ENCODE assay signal across 8 cellular contexts in genomic region chr6:81766482-81767069, GRCh38. TPM values are rescaled to one million over a fixed set of nuclear protein-coding genes. Genes with fewer than 3 reads are reported as not detected.
DNase-seq lines count a peak whose midpoint lies in the region; ATAC-seq and TF ChIP-seq lines count a peak whose summit lies in the region.

No MANE protein-coding gene starts in this region.

- H3K36me3 ChIP-seq in lung (ENCODE audit: control insufficient read depth in 2 of 2, insufficient read depth in 2 of 2, low read length in 2 of 2) (no peaks in the 10 kb centered on the region), Karpas-422 (ENCODE audit: insufficient read depth, low read length) (no peaks in the 10 kb centered on the region)
- H3K36me3 ChIP-seq in CD8-positive, alpha-beta memory T cell (ENCODE audit: insufficient read depth, low read length): no peaks in the 10 kb centered on the region

- no peak overlapping the region for H3K4me3 Mint-ChIP-seq in CD8-positive, alpha-beta memory T cell

- no peak overlapping the region for H3K9ac ChIP-seq in Karpas-422 (ENCODE audit: low read length)

- 3 to 4% methylated on average over 3 of the region's 3 CpGs for WGBS in lung, 2 donors

- H3K27me3 ChIP-seq in lung (ENCODE audit: control insufficient read depth, insufficient read depth) (no peaks in the 10 kb centered on the region), Karpas-422 (ENCODE audit: low read length) (no peaks in the 10 kb centered on the region)
- no peaks in the 10 kb centered on the region for H3K27me3 ChIP-seq in CD8-positive, alpha-beta memory T cell (ENCODE audit: insufficient read depth, low read length, poor library complexity, severe bottlenecking)

- no peaks in the 10 kb centered on the region for H3K4me1 Mint-ChIP-seq in CD8-positive, alpha-beta memory T cell

- H3K4me3 ChIP-seq in lung (no peak overlapping the region), Karpas-422 (ENCODE audit: low read length) (no peak overlapping the region)
- H3K4me3 ChIP-seq in CD8-positive, alpha-beta memory T cell (ENCODE audit: low read length): no peak overlapping the region

- peak; percentile 48 for DNase-seq in amniotic stem cell (lab: John Stamatoyannopoulos, UW)
- peak; percentile 61 for DNase-seq in lung (ENCODE audit: low spot score)
- no peak for DNase-seq in CD8-positive, alpha-beta memory T cell
- no peak for DNase-seq in stimulated activated CD4-positive, alpha-beta T cell treated with anti-CD3 and anti-CD28 coated beads, Interleukin-4, amount 100 ng/mL, for 4 hours
- no peak for DNase-seq in Karpas-422
- DNase-seq in activated CD8-positive, alpha-beta memory T cell treated with anti-CD3 and anti-CD28 coated beads, Interleukin-2, amount 50 U/mL, for 4 hours: no peak

- no peaks in the 10 kb centered on the region for H3K9me3 ChIP-seq in lung (ENCODE audit: control insufficient read depth in 2 of 2, insufficient read depth in 1 of 2, low read length in 1 of 2)
- no peaks in the 10 kb centered on the region for H3K9me3 ChIP-seq in CD8-positive, alpha-beta memory T cell (ENCODE audit: low read length)
- no peaks in the 10 kb centered on the region for H3K9me3 ChIP-seq in Karpas-422 (ENCODE audit: low read length)

- peaks cover 2 to 11% of the 10 kb centered on the region in 2 donors for H3K4me1 ChIP-seq in lung (ENCODE audit: control insufficient read depth in 2 of 2, insufficient read depth in 2 of 2, low read length in 2 of 2)
- H3K4me1 ChIP-seq in CD8-positive, alpha-beta memory T cell (ENCODE audit: insufficient read depth, low read length): no peaks in the 10 kb centered on the region
- no peaks in the 10 kb centered on the region for H3K4me1 ChIP-seq in Karpas-422 (ENCODE audit: low read length)

- peaks cover 0 to 4% (median 0%) of the 10 kb centered on the region in 5 donors for H3K9me3 Mint-ChIP-seq in CD8-positive, alpha-beta memory T cell

- H3K36me3 Mint-ChIP-seq in CD8-positive, alpha-beta memory T cell: no peaks in the 10 kb centered on the region

- ATAC-seq in GM18867 (IDR thresholded peaks at IDR 0.05; ENCODE audit: unreplicated experiment) (peak; percentile 46), HG03469 (IDR thresholded peaks at IDR 0.05; ENCODE audit: unreplicated experiment) (peak; percentile 47), lung (ENCODE audit: insufficient read depth, low FRiP score) (peak; percentile 67)

- no peak overlapping the region for H2AFZ ChIP-seq in Karpas-422 (ENCODE audit: low read length)

- CTCF ChIA-PET in CD8-positive, alpha-beta memory T cell (lab: Charles Lee): no interaction called here

- peaks cover 0 to 2% of the 10 kb centered on the region in 2 donors for H3K27me3 Mint-ChIP-seq in CD8-positive, alpha-beta memory T cell

- no peak overlapping the region for H3K4me2 ChIP-seq in Karpas-422 (ENCODE audit: low read depth, low read length, poor library complexity, severe bottlenecking)

- no peaks in the 10 kb centered on the region for H3K79me2 ChIP-seq in Karpas-422 (ENCODE audit: low read length)

- TF ChIP-seq CTCF in lung (IDR thresholded peaks at IDR 0.05; ENCODE audit: control extremely low read depth, extremely low read depth): no peak

- no peaks in the 10 kb centered on the region for H4K20me1 ChIP-seq in Karpas-422 (ENCODE audit: insufficient read depth, low read depth, low read length)

- H3K27ac ChIP-seq in lung (ENCODE audit: low read depth in 1 of 2, low read length in 1 of 2): no peak overlapping the region
- H3K27ac ChIP-seq in CD8-positive, alpha-beta memory T cell (ENCODE audit: low read depth, low read length): no peak overlapping the region
- H3K27ac ChIP-seq in Karpas-422 (ENCODE audit: low read length): no peak overlapping the region

- POLR2A ChIA-PET in CD8-positive, alpha-beta memory T cell (lab: Charles Lee): no interaction called here

- no peak overlapping the region for H3K27ac Mint-ChIP-seq in CD8-positive, alpha-beta memory T cell

- no peaks in the 10 kb centered on the region for H3K9me2 ChIP-seq in Karpas-422 (replicated peaks; ENCODE audit: insufficient read depth, low read length)

RNA-seq across cellular contexts. Expression of gene TENT5A, which starts 14.1 kb away (rescaled TPM):
- 10 to 100 TPM; 12.0 to 29.8 TPM for total RNA-seq in lung
- 1 to 10 TPM; 3.7 to 6.1 TPM for polyA plus RNA-seq in lung
- under 1 TPM; 0.57 to 0.71 TPM for total RNA-seq in CD8-positive, alpha-beta memory T cell
- polyA plus RNA-seq in CD8-positive, alpha-beta memory T cell: 3.3 TPM
- total RNA-seq in Karpas-422 (2014; rRNA removed; shearing (Covaris generic); ENCODE audit: low replicate concordance): not detected in 2 replicates

Comparison
In these comparisons a context has a peak if more than half of its experiments do, and no peak if none do; other contexts are left out.
1. DNase-seq: peak in amniotic stem cell (single experiment) and lung (single experiment); none in CD8-positive, alpha-beta memory T cell (0 of 5), stimulated activated CD4-positive, alpha-beta T cell treated with anti-CD3 and anti-CD28 coated beads, Interleukin-4, amount 100 ng/mL, for 4 hours (0 of 2), Karpas-422 (single experiment) and activated CD8-positive, alpha-beta memory T cell treated with anti-CD3 and anti-CD28 coated beads, Interleukin-2, amount 50 U/mL, for 4 hours (single experiment).
2. RNA of gene TENT5A, which starts 14.1 kb away (total RNA-seq): 12.0 to 29.8 TPM in lung; 0.57 to 0.71 TPM in CD8-positive, alpha-beta memory T cell and not detected in Karpas-422; every median in the first group is over 4 times any median in the second.
3. Peak in every context shown above with its lines, with median percentiles within 50 percentile points of each other: ATAC-seq.